Comparison of ENCODE assay signal across 12 cellular contexts in genomic region chr10:72564596-72564995, GRCh38.
DNase-seq lines count a peak whose midpoint lies in the region; ATAC-seq and TF ChIP-seq lines count a peak whose summit lies in the region.
"Had no signal": no experiment of that assay in that cellular context is flagged by ENCODE, and none has a peak within 500 bp of the region (broad histone marks: within the 10 kb centered on the region; RNA-seq: fewer than 3 reads in every experiment).

No MANE protein-coding gene starts in this region.

- CTCF ChIA-PET in AG04449 (lab: Yijun Ruan, JAX), result interaction anchor here (0.6 to 1.0 kb wide), 2 partner anchors 225 to 269 kb away, joined by 3 to 5 read pairs; no protein-coding TSS in a partner anchor

- POLR2A ChIA-PET in AG04449 (lab: Yijun Ruan, JAX), result no interaction called here

- ATAC-seq in GM19328 (IDR thresholded peaks at IDR 0.05; ENCODE audit: unreplicated experiment), result no peak
- ATAC-seq in HG03175 (IDR thresholded peaks at IDR 0.05; ENCODE audit: unreplicated experiment), result no peak

- H3K9me3 Mint-ChIP-seq in activated T-cell treated with anti-CD3 and anti-CD28 coated beads, Interleukin-2, amount 50 U/mL, for 24 hours, result peaks cover 6% of the 10 kb centered on the region

- peaks cover 39% of the 10 kb centered on the region for H3K4me1 Mint-ChIP-seq in activated T-cell treated with anti-CD3 and anti-CD28 coated beads, Interleukin-2, amount 50 U/mL, for 24 hours (ENCODE audit: low read depth)
- H3K4me1 Mint-ChIP-seq: neural progenitor cell had no signal

- TF ChIP-seq CTCF in AG04449 (IDR thresholded peaks at IDR 0.05; ENCODE audit: insufficient read depth, low read length, missing control alignments) (no peak), fibroblast of the aortic adventitia (IDR thresholded peaks at IDR 0.05; ENCODE audit: insufficient read depth, low read length) (no peak)

- H3K4me3 ChIP-seq in AG04449 (ENCODE audit: low read depth, low read length) (no peak overlapping the region), fibroblast of the aortic adventitia (ENCODE audit: low read depth, low read length) (no peak overlapping the region)
- H3K4me3 ChIP-seq: colonic mucosa, neural progenitor cell, stomach had no signal

- H3K36me3 Mint-ChIP-seq in activated T-cell treated with anti-CD3 and anti-CD28 coated beads, Interleukin-2, amount 50 U/mL, for 24 hours (ENCODE audit: low read depth), result peaks cover 62% of the 10 kb centered on the region

- H3K4me3 Mint-ChIP-seq in activated T-cell treated with anti-CD3 and anti-CD28 coated beads, Interleukin-2, amount 50 U/mL, for 24 hours, result no peak overlapping the region
- H3K4me3 Mint-ChIP-seq: neural progenitor cell had no signal

- peak overlapping the region; percentile 93 for H3K27ac Mint-ChIP-seq in activated T-cell treated with anti-CD3 and anti-CD28 coated beads, Interleukin-2, amount 50 U/mL, for 24 hours
- H3K27ac Mint-ChIP-seq: neural progenitor cell had no signal

- DNase-seq in AG04449 (ENCODE audit: low read depth, low spot score) (peak; percentile 69), EH (ENCODE audit: low read depth) (peak; percentile 83), fibroblast of the aortic adventitia (ENCODE audit: low read depth) (peak; percentile 76), germinal center (ENCODE audit: low spot score) (no peak), glomerular visceral epithelial cell (ENCODE audit: extremely low spot score) (no peak)
- no peak for DNase-seq in activated T-cell treated with anti-CD3 and anti-CD28 coated beads, Interleukin-2, amount 50 U/mL, for 24 hours
- DNase-seq: colonic mucosa, COR-L47, stomach had no signal

- H3K27me3 Mint-ChIP-seq in activated T-cell treated with anti-CD3 and anti-CD28 coated beads, Interleukin-2, amount 50 U/mL, for 24 hours, result no peaks in the 10 kb centered on the region

Comparison
In these comparisons a context has a peak if more than half of its experiments do, and no peak if none do; other contexts are left out.
1. DNase-seq: peak in AG04449 (single experiment), EH (single experiment) and fibroblast of the aortic adventitia (single experiment); none in activated T-cell treated with anti-CD3 and anti-CD28 coated beads, Interleukin-2, amount 50 U/mL, for 24 hours (single experiment), germinal center (single experiment) and glomerular visceral epithelial cell (single experiment).